6 cellular contexts compared by ENCODE assay signal in the genomic region with DNA sequence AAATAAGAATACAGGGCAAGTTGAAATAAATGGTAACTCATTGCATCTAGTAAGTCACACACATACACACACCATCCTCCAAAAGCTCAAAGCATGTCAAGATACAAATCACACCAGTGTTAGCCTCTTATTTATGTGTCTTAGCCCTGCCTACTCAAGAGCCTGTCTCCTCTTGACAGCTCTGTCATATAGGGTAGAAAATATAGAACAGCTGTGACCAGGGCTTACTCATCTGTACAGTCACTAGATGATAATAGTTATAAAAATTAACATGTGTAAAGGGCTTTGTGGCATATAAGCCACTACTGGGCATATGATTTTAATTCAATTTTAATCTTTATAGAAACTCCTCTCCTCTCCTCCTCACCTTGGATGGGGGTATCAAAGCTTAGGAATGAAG. TPM values are rescaled to one million over a fixed set of nuclear protein-coding genes. Genes with fewer than 3 reads are reported as not detected.
DNase-seq lines count a peak whose midpoint lies in the region; ATAC-seq and TF ChIP-seq lines count a peak whose summit lies in the region.
"Not testable (repeated sequence)": the region's sequence is repeated elsewhere in the genome, so short reads cannot be mapped to it uniquely, and the experiment has no call there.

No MANE protein-coding gene starts in this region.

- not testable (repeated sequence) for H3K4me2 ChIP-seq in PC-3 (ENCODE audit: low read length)

- POLR2A ChIA-PET in PC-3 (lab: Charles Lee; ENCODE audit: unreplicated experiment); activated CD8-positive, alpha-beta T cell treated with anti-CD3 and anti-CD28 coated beads for 36 hours (lab: Charles Lee): not testable (repeated sequence)

- intact Hi-C loops in PC-3 (cut with micrococcal nuclease), result loop anchor here (10.0 kb wide), 1 partner anchor 266 kb away; no protein-coding TSS in a partner anchor
- intact Hi-C loops in activated CD8-positive, alpha-beta T cell treated with anti-CD3 and anti-CD28 coated beads for 36 hours (cut with micrococcal nuclease), result not testable (repeated sequence)

- not testable (repeated sequence) for H3K27ac ChIP-seq in PC-3 (ENCODE audit: low read length)

- CTCF ChIA-PET in PC-3 (lab: Charles Lee); activated CD8-positive, alpha-beta T cell treated with anti-CD3 and anti-CD28 coated beads for 36 hours (lab: Charles Lee): not testable (repeated sequence)

- H3K4me3 ChIP-seq in PC-3 (ENCODE audit: low read length), result not testable (repeated sequence)

- TF ChIP-seq CTCF in HFFc6 (IDR thresholded peaks at IDR 0.05); PC-3 (conservative IDR thresholded peaks at IDR 0.05; ENCODE audit: low read depth, low read length); activated CD8-positive, alpha-beta T cell treated with anti-CD3 and anti-CD28 coated beads for 36 hours (IDR thresholded peaks at IDR 0.05); mesothelial cell of epicardium (IDR thresholded peaks at IDR 0.05; ENCODE audit: unreplicated experiment): not testable (repeated sequence)

- H3K9me3 Mint-ChIP-seq in HFFc6; activated CD8-positive, alpha-beta T cell treated with anti-CD3 and anti-CD28 coated beads for 36 hours; activated naive CD8-positive, alpha-beta T cell treated with anti-CD3 and anti-CD28 coated beads, Interleukin-2, amount 50 U/mL, for 24 hours; mesothelial cell of epicardium; stimulated activated effector memory CD8-positive, alpha-beta T cell treated with anti-CD3 and anti-CD28 coated beads, Interleukin-12 subunit alpha, Interleukin-12 subunit beta, amount 100 ng/mL, for 72 hours: not testable (repeated sequence)

- not testable (repeated sequence) for H3K4me3 Mint-ChIP-seq in HFFc6; activated CD8-positive, alpha-beta T cell treated with anti-CD3 and anti-CD28 coated beads for 36 hours; activated naive CD8-positive, alpha-beta T cell treated with anti-CD3 and anti-CD28 coated beads, Interleukin-2, amount 50 U/mL, for 24 hours; mesothelial cell of epicardium; stimulated activated effector memory CD8-positive, alpha-beta T cell treated with anti-CD3 and anti-CD28 coated beads, Interleukin-12 subunit alpha, Interleukin-12 subunit beta, amount 100 ng/mL, for 72 hours

- not testable (repeated sequence) for H3K9ac ChIP-seq in PC-3 (ENCODE audit: low read length)

- H3K27ac Mint-ChIP-seq in HFFc6 (peak overlapping the region; percentile 12; the same call in 1 of the 2 replicates), mesothelial cell of epicardium (peak overlapping the region; percentile 75)
- not testable (repeated sequence) for H3K27ac Mint-ChIP-seq in activated CD8-positive, alpha-beta T cell treated with anti-CD3 and anti-CD28 coated beads for 36 hours; activated naive CD8-positive, alpha-beta T cell treated with anti-CD3 and anti-CD28 coated beads, Interleukin-2, amount 50 U/mL, for 24 hours; stimulated activated effector memory CD8-positive, alpha-beta T cell treated with anti-CD3 and anti-CD28 coated beads, Interleukin-12 subunit alpha, Interleukin-12 subunit beta, amount 100 ng/mL, for 72 hours

- H3K27me3 Mint-ChIP-seq in HFFc6 (ENCODE audit: insufficient read depth); activated CD8-positive, alpha-beta T cell treated with anti-CD3 and anti-CD28 coated beads for 36 hours; activated naive CD8-positive, alpha-beta T cell treated with anti-CD3 and anti-CD28 coated beads, Interleukin-2, amount 50 U/mL, for 24 hours; mesothelial cell of epicardium (ENCODE audit: low read depth): not testable (repeated sequence)

- not testable (repeated sequence) for DNase-seq in HFFc6; PC-3; activated CD8-positive, alpha-beta T cell treated with anti-CD3 and anti-CD28 coated beads for 36 hours; activated naive CD8-positive, alpha-beta T cell treated with anti-CD3 and anti-CD28 coated beads, Interleukin-2, amount 50 U/mL, for 24 hours; mesothelial cell of epicardium (ENCODE audit: low spot score in 2 of 2, unreplicated experiment in 2 of 2); stimulated activated effector memory CD8-positive, alpha-beta T cell treated with anti-CD3 and anti-CD28 coated beads, Interleukin-12 subunit alpha, Interleukin-12 subunit beta, amount 100 ng/mL, for 72 hours (ENCODE audit: low spot score in 2 of 2)

- H3K9me3 ChIP-seq in PC-3 (ENCODE audit: low read length), result not testable (repeated sequence)

- H3K4me1 Mint-ChIP-seq in HFFc6 (ENCODE audit: low read depth) (peaks cover 46% of the 10 kb centered on the region), mesothelial cell of epicardium (peaks cover 26% of the 10 kb centered on the region)
- H3K4me1 Mint-ChIP-seq in activated CD8-positive, alpha-beta T cell treated with anti-CD3 and anti-CD28 coated beads for 36 hours (ENCODE audit: low read depth), result peaks cover 16% of the 10 kb centered on the region
- peaks cover 37% of the 10 kb centered on the region for H3K4me1 Mint-ChIP-seq in activated naive CD8-positive, alpha-beta T cell treated with anti-CD3 and anti-CD28 coated beads, Interleukin-2, amount 50 U/mL, for 24 hours
- H3K4me1 Mint-ChIP-seq in stimulated activated effector memory CD8-positive, alpha-beta T cell treated with anti-CD3 and anti-CD28 coated beads, Interleukin-12 subunit alpha, Interleukin-12 subunit beta, amount 100 ng/mL, for 72 hours, result peaks cover 29% of the 10 kb centered on the region

- not testable (repeated sequence) for H3K9me2 ChIP-seq in PC-3 (replicated peaks; ENCODE audit: low read length)

- BruUV-seq in PC-3 (replicated peaks; lab: Mats Ljungman, UMichigan), result not testable (repeated sequence)

- not testable (repeated sequence) for H3K36me3 Mint-ChIP-seq in HFFc6 (ENCODE audit: low read depth); activated CD8-positive, alpha-beta T cell treated with anti-CD3 and anti-CD28 coated beads for 36 hours (ENCODE audit: low read depth); activated naive CD8-positive, alpha-beta T cell treated with anti-CD3 and anti-CD28 coated beads, Interleukin-2, amount 50 U/mL, for 24 hours (ENCODE audit: low read depth); mesothelial cell of epicardium; stimulated activated effector memory CD8-positive, alpha-beta T cell treated with anti-CD3 and anti-CD28 coated beads, Interleukin-12 subunit alpha, Interleukin-12 subunit beta, amount 100 ng/mL, for 72 hours

- not testable (repeated sequence) for H3F3A ChIP-seq in PC-3 (ENCODE audit: low read length, unreplicated experiment)

- H3K36me3 ChIP-seq in PC-3 (ENCODE audit: low read depth, low read length), result not testable (repeated sequence)

- not testable (repeated sequence) for H3K4me1 ChIP-seq in PC-3 (ENCODE audit: insufficient read depth, low read length)

- not testable (repeated sequence) for H4K20me1 ChIP-seq in PC-3 (ENCODE audit: low read length)

- H2AFZ ChIP-seq in PC-3 (ENCODE audit: low read length), result not testable (repeated sequence)

- ATAC-seq in PC-3, result peak; percentile 66; the same call in 1 of the 2 replicates
- peak; percentile 40 for ATAC-seq in activated CD8-positive, alpha-beta T cell treated with anti-CD3 and anti-CD28 coated beads for 36 hours
- ATAC-seq in activated naive CD8-positive, alpha-beta T cell treated with anti-CD3 and anti-CD28 coated beads, Interleukin-2, amount 50 U/mL, for 24 hours, result peak; percentile 50
- ATAC-seq in stimulated activated effector memory CD8-positive, alpha-beta T cell treated with anti-CD3 and anti-CD28 coated beads, Interleukin-12 subunit alpha, Interleukin-12 subunit beta, amount 100 ng/mL, for 72 hours, result peak; percentile 78

- H3K79me2 ChIP-seq in PC-3 (ENCODE audit: low read length), result not testable (repeated sequence)

- H3K27me3 ChIP-seq in PC-3 (ENCODE audit: low read length), result not testable (repeated sequence)

RNA-seq across cellular contexts. Expression of a gene that starts 35.6 kb away (rescaled TPM):
- total RNA-seq in HFFc6 (2021; fragmentation: NEBNext Ultra II Directional; extraction: Animal tissue kit (Norgen Biotek cat#: 25700)), result 10 to 100 TPM; 47.2 to 56.6 (median 54.7) TPM
- total RNA-seq in PC-3 (2014; rRNA removed) (14.5 and 16.4 TPM in 2 replicates), mesothelial cell of epicardium (39.8 to 42.3 TPM (median 40.2 TPM) in 3 replicates)
- total RNA-seq in activated CD8-positive, alpha-beta T cell treated with anti-CD3 and anti-CD28 coated beads for 36 hours, result 10 to 100 TPM; 17.3 to 18.8 TPM
